8 cellular contexts compared by ENCODE assay signal in the genomic region with DNA sequence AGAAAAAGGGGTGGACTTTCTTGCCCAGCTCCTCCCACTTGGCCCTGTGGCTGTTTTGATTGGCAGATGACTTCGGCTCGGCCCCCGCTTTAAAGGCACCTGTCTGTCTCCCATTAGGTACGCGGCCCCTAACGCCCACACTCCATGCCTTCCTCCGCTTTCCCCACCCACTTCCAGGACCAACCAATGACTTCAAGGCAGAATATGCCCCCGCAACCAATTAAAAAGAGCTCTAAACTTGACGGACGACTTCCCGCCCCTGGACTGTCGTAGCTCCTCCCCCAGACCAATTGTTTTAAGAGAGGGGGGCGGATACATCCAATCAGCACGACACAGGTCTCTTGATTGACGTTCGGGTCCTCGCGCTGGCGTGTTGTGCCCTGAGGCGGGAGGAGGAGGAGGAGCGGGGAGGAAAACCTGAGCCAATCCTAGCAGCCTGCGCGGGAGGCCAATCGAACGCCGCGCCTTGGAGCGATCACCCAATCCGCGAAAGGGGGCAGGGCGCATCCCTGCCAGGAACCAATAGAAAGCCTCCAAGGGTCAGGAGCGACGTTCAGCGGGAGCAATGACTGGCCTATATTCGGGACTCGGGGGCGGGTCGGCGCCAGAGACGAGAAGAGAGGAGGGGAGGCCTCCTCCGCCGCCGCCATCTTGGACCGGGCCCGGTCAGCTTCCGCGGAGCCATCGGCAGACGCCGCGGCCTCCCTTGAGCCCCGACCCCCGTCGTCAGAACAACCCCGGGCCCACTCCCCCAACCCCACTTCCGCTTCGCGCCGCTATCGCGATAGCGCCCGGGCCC. TPM values are rescaled to one million over a fixed set of nuclear protein-coding genes. Genes with fewer than 3 reads are reported as not detected.
A peak's percentile ranks its signal among the peaks of the same experiment; 100 is the strongest.
DNase-seq lines count a peak whose midpoint lies in the region; ATAC-seq and TF ChIP-seq lines count a peak whose summit lies in the region.

A gene (plus strand): TSS at position 649 of the 799 bp plus-strand sequence. CDS start 5,217 bp downstream, outside the sequence.

- peak within 1 kb of the TSS; percentile 90 for H3K27ac ChIP-seq in CD8-positive, alpha-beta memory T cell (ENCODE audit: low read depth, low read length)
- peak within 1 kb of the TSS; percentile 96 for H3K27ac ChIP-seq in lower lobe of right lung

- POLR2A ChIA-PET in CD8-positive, alpha-beta memory T cell (lab: Charles Lee) = interaction anchor here (0.7 to 2.3 kb wide), 23 partner anchors 10 to 1768 kb away, joined by 3 to 60 read pairs (median 4); a partner anchor contains a TSS

- ATAC-seq in GM19468 (IDR thresholded peaks at IDR 0.05; ENCODE audit: extremely low read depth, unreplicated experiment) = peak; percentile 68
- ATAC-seq in lower lobe of right lung = peak; percentile 93 to 96

- peak; percentile 99 to 100 (median 100) for DNase-seq in CD8-positive, alpha-beta memory T cell
- DNase-seq in HS-5 (ENCODE audit: low read depth) (peak; percentile 100), lower lobe of right lung (peak; percentile 99)
- DNase-seq in NK-92 treated with Interleukin-12 subunit alpha and Interleukin-12 subunit beta, amount 100 ng/mL, for 24 hours (lab: John Stamatoyannopoulos, UW) = peak; percentile 100
- DNase-seq in activated CD8-positive, alpha-beta memory T cell treated with anti-CD3 and anti-CD28 coated beads for 24 hours = peak; percentile 97
- peak; percentile 98 for DNase-seq in effector CD4-positive, alpha-beta T cell
- DNase-seq in stimulated activated CD4-positive, alpha-beta T cell treated with anti-CD3 and anti-CD28 coated beads, TNF-alpha, amount 100 ng/mL, for 24 hours (ENCODE audit: low read depth in 3 of 3) = peak; percentile 98 to 99 (median 98)

- H3K36me3 ChIP-seq in CD8-positive, alpha-beta memory T cell (ENCODE audit: insufficient read depth, low read length) = peaks cover under 1% of the 10 kb centered on the region
- H3K36me3 ChIP-seq in lower lobe of right lung = peaks cover 20% of the 10 kb centered on the region

- H3K4me1 Mint-ChIP-seq in CD8-positive, alpha-beta memory T cell = peaks cover 40 to 56% (median 54%) of the 10 kb centered on the region in 3 donors

- H3K36me3 Mint-ChIP-seq in CD8-positive, alpha-beta memory T cell = peaks cover 0 to 33% (median 0%) of the 10 kb centered on the region in 3 donors

- peak within 1 kb of the TSS; percentile 84 to 94 (median 90) for H3K4me3 Mint-ChIP-seq in CD8-positive, alpha-beta memory T cell

- intact Hi-C loops in lower lobe of right lung (cut with DNase I) = no loop called here

- H3K4me3 ChIP-seq in CD8-positive, alpha-beta memory T cell (ENCODE audit: low read length) = peak within 1 kb of the TSS; percentile 87
- H3K4me3 ChIP-seq in lower lobe of right lung = peak within 1 kb of the TSS; percentile 94

- peak within 1 kb of the TSS; percentile 87 to 98 (median 92) for H3K27ac Mint-ChIP-seq in CD8-positive, alpha-beta memory T cell

- no peaks in the 10 kb centered on the region for H3K27me3 ChIP-seq in CD8-positive, alpha-beta memory T cell (ENCODE audit: insufficient read depth, low read length, poor library complexity, severe bottlenecking)
- no peaks in the 10 kb centered on the region for H3K27me3 ChIP-seq in lower lobe of right lung (ENCODE audit: low read depth)

- peaks cover 0 to 1% of the 10 kb centered on the region in 2 donors for H3K27me3 Mint-ChIP-seq in CD8-positive, alpha-beta memory T cell

- H3K9me3 ChIP-seq in CD8-positive, alpha-beta memory T cell (ENCODE audit: low read length) = no peaks in the 10 kb centered on the region
- no peaks in the 10 kb centered on the region for H3K9me3 ChIP-seq in lower lobe of right lung

- no peak for TF ChIP-seq CTCF in lower lobe of right lung (IDR thresholded peaks at IDR 0.05)

- H3K9me3 Mint-ChIP-seq in CD8-positive, alpha-beta memory T cell = no peaks in the 10 kb centered on the region

- peaks cover 39% of the 10 kb centered on the region for H3K4me1 ChIP-seq in CD8-positive, alpha-beta memory T cell (ENCODE audit: insufficient read depth, low read length)
- peaks cover 47% of the 10 kb centered on the region for H3K4me1 ChIP-seq in lower lobe of right lung

- CTCF ChIA-PET in CD8-positive, alpha-beta memory T cell (lab: Charles Lee) = interaction anchor here (0.9 to 2.2 kb wide), 6 partner anchors 22 to 95 kb away, joined by 3 to 11 read pairs (median 6); a partner anchor contains a TSS

RNA-seq across cellular contexts. Expression of the gene that starts here (rescaled TPM):
- total RNA-seq in CD8-positive, alpha-beta memory T cell = 10 to 100 TPM; 75.1 to 81.7 TPM
- polyA plus RNA-seq in CD8-positive, alpha-beta memory T cell = 14.8 TPM
- total RNA-seq in lower lobe of right lung = 44.6 TPM

Comparison
In these comparisons a context has a peak if more than half of its experiments do, and no peak if none do; other contexts are left out.
1. Peak in every context shown above with its lines: DNase-seq, ATAC-seq, H3K4me3 ChIP-seq and H3K27ac ChIP-seq.